In the genomic region with DNA sequence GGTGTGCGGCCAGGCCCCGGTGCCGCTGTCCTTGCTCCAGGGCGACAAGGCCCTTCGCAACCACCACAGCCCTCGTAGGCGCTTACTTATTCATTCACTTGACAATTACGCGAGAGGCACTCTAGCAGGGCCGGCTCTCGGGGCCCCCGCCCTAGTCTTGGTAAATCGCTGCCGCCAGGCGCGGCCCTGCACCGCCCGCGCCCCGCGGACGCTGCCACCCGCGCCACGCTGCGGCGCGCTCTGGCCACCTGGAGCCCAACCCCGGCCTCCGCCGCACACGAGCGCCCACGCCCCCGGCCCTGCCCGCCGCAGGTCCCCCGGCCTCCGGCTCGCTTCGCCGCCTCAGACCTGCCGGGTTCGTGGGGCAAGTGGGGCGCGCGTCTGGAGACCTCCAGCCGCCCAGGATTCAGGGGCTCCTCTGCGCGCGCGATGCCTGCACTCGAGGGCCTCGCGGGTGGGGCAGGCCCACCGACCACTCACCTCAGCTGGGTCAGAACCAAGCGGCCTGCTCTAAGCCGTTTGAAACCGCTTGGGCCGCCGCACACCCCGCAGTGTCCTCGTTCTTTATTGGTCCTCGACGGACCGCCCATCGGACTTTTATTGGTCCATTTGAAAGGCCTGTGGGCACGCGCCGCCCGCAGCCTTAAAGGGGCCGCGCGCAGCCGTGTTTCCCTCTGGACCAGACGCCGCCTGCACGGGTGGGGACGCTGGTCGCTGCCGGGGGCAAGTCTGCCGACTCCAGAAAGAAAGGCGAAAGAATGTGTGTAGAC, we compare ENCODE assay signal across 1 cellular context.
TF ChIP-seq lines count a peak whose summit lies in the region.

A gene (minus strand): TSS at position 541 of the 770 bp plus-strand sequence. CDS start 25,049 bp downstream, outside the sequence.

TF ChIP-seq in A549, 52 proteins besides CTCF, POLR2A, EP300 and RAD21 (continued from another document):
- TF ChIP-seq, protein P1, sequence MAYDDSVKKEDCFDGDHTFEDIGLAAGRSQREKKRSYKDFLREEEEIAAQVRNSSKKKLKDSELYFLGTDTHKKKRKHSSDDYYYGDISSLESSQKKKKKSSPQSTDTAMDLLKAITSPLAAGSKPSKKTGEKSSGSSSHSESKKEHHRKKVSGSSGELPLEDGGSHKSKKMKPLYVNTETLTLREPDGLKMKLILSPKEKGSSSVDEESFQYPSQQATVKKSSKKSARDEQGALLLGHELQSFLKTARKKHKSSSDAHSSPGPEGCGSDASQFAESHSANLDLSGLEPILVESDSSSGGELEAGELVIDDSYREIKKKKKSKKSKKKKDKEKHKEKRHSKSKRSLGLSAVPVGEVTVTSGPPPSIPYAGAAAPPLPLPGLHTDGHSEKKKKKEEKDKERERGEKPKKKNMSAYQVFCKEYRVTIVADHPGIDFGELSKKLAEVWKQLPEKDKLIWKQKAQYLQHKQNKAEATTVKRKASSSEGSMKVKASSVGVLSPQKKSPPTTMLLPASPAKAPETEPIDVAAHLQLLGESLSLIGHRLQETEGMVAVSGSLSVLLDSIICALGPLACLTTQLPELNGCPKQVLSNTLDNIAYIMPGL (CRISPR knock-in tag; IDR thresholded peaks at IDR 0.05; ENCODE audit: borderline replicate concordance) = no peak
